In genomic region chr13:114282143-114282685, GRCh38 we compare ENCODE assay signal across 8 cellular contexts. TPM values are rescaled to one million over a fixed set of nuclear protein-coding genes. Genes with fewer than 3 reads are reported as not detected.
DNase-seq lines count a peak whose midpoint lies in the region; ATAC-seq, FAIRE-seq and TF ChIP-seq lines count a peak whose summit lies in the region.

No MANE protein-coding gene starts in this region.

- H3K4me1 ChIP-seq in HEK293 (ENCODE audit: control insufficient read depth, insufficient read depth, low read length) (no peaks in the 10 kb centered on the region), mesodermal cell (ENCODE audit: control insufficient read depth, insufficient read depth, low read length, poor library complexity, severe bottlenecking) (peaks cover 19% of the 10 kb centered on the region)

- H3K36me3 ChIP-seq in HEK293 (ENCODE audit: control insufficient read depth in 2 of 2, insufficient read depth in 1 of 2, low read length in 2 of 2) (peaks cover 15 to 31% of the 10 kb centered on the region in 2 experiments; a peak in 2 of 3 replicates), mesodermal cell (ENCODE audit: control insufficient read depth, insufficient read depth, low read length) (peaks cover 41% of the 10 kb centered on the region)

- DNase-seq in NCI-H1048 (lab: John Stamatoyannopoulos, UW) (peak; percentile 9), GM12891 (ENCODE audit: insufficient read length, low spot score) (no peak)
- peak; percentile 76 for DNase-seq in activated CD4-positive, alpha-beta T cell treated with anti-CD3 and anti-CD28 coated beads, Interleukin-2, amount 10 ng/mL, durations not matched to agents 7 days and 5 days
- no peak for DNase-seq in effector memory CD8-positive, alpha-beta T cell
- DNase-seq in stimulated activated CD8-positive, alpha-beta memory T cell treated with anti-CD3 and anti-CD28 coated beads, Interleukin-4, amount 100 ng/mL, for 48 hours = peak; percentile 54

- H3K4me3 ChIP-seq in GM08714 (ENCODE audit: low read length) (peak overlapping the region; percentile 88), HEK293 (ENCODE audit: low read depth, low read length) (peak overlapping the region; percentile 65), mesodermal cell (ENCODE audit: extremely low read depth, insufficient read depth, low read length, poor library complexity, severe bottlenecking) (peak overlapping the region; percentile 69)

- H3K27ac Mint-ChIP-seq in activated CD4-positive, alpha-beta T cell treated with anti-CD3 and anti-CD28 coated beads, Interleukin-2, amount 10 ng/mL, durations not matched to agents 7 days and 5 days = peak overlapping the region; percentile 96
- H3K27ac Mint-ChIP-seq in effector memory CD8-positive, alpha-beta T cell = peak overlapping the region; percentile 95 to 97

- 0 to 1% methylated on average over 29 to 30 of the region's 41 CpGs for WGBS in mesodermal cell (ENCODE audit: insufficient coverage in 2 of 2), 2 experiments

- peaks cover 45% of the 10 kb centered on the region for H3K36me3 Mint-ChIP-seq in activated CD4-positive, alpha-beta T cell treated with anti-CD3 and anti-CD28 coated beads, Interleukin-2, amount 10 ng/mL, durations not matched to agents 7 days and 5 days (ENCODE audit: low read depth)
- H3K36me3 Mint-ChIP-seq in effector memory CD8-positive, alpha-beta T cell (ENCODE audit: insufficient read depth) = peaks cover 46% of the 10 kb centered on the region

- TF ChIP-seq POLR2A in GM12891 (IDR thresholded peaks at IDR 0.05; ENCODE audit: low read depth, low read length) = no peak

- ATAC-seq in effector memory CD8-positive, alpha-beta T cell (replicated peaks) = peak; percentile 64

- peak overlapping the region; percentile 81 for H3K4me3 Mint-ChIP-seq in activated CD4-positive, alpha-beta T cell treated with anti-CD3 and anti-CD28 coated beads, Interleukin-2, amount 10 ng/mL, durations not matched to agents 7 days and 5 days
- peak overlapping the region; percentile 87 to 93 for H3K4me3 Mint-ChIP-seq in effector memory CD8-positive, alpha-beta T cell

- H3K27me3 Mint-ChIP-seq in activated CD4-positive, alpha-beta T cell treated with anti-CD3 and anti-CD28 coated beads, Interleukin-2, amount 10 ng/mL, durations not matched to agents 7 days and 5 days = no peaks in the 10 kb centered on the region
- no peaks in the 10 kb centered on the region for H3K27me3 Mint-ChIP-seq in effector memory CD8-positive, alpha-beta T cell

- peaks cover 58% of the 10 kb centered on the region for H3K4me1 Mint-ChIP-seq in activated CD4-positive, alpha-beta T cell treated with anti-CD3 and anti-CD28 coated beads, Interleukin-2, amount 10 ng/mL, durations not matched to agents 7 days and 5 days
- H3K4me1 Mint-ChIP-seq in effector memory CD8-positive, alpha-beta T cell (ENCODE audit: low read depth in 2 of 2) = peaks cover 25 to 40% of the 10 kb centered on the region in 2 donors

- TF ChIP-seq CTCF in HEK293 (tag by site-specific recombination; IDR thresholded peaks at IDR 0.05) = no peak

- H3K27ac ChIP-seq in HEK293 (ENCODE audit: extremely low read depth, low read depth, low read length) = peak overlapping the region; percentile 80
- peak overlapping the region; percentile 98 for H3K27ac ChIP-seq in mesodermal cell (ENCODE audit: low read depth, low read length, severe bottlenecking)

- POLR2A ChIA-PET in HEK293 (lab: Yijun Ruan, JAX) = interaction anchor here (0.5 to 1.4 kb wide), 10 partner anchors 9 to 789 kb away, joined by 3 to 5 read pairs (median 4); partner anchors contain the start of gene CHAMP1
- POLR2A ChIA-PET in activated CD4-positive, alpha-beta T cell treated with anti-CD3 and anti-CD28 coated beads, Interleukin-2, amount 10 ng/mL, durations not matched to agents 7 days and 5 days (lab: Charles Lee) = no interaction called here

- FAIRE-seq in GM12891 (lab: Jason Lieb, UNC) = no peak

- CTCF ChIA-PET in HEK293 (lab: Yijun Ruan, JAX) = interaction anchor here (0.6 kb wide), 1 partner anchor 29 kb away, joined by 3 read pairs; no protein-coding TSS in a partner anchor
- CTCF ChIA-PET in activated CD4-positive, alpha-beta T cell treated with anti-CD3 and anti-CD28 coated beads, Interleukin-2, amount 10 ng/mL, durations not matched to agents 7 days and 5 days (lab: Charles Lee) = interaction anchor here (0.8 to 1.3 kb wide), 2 partner anchors 28 to 39 kb away, joined by 3 read pairs; no protein-coding TSS in a partner anchor

- H3K9me3 Mint-ChIP-seq in activated CD4-positive, alpha-beta T cell treated with anti-CD3 and anti-CD28 coated beads, Interleukin-2, amount 10 ng/mL, durations not matched to agents 7 days and 5 days = no peaks in the 10 kb centered on the region
- no peaks in the 10 kb centered on the region for H3K9me3 Mint-ChIP-seq in effector memory CD8-positive, alpha-beta T cell

- no peaks in the 10 kb centered on the region for H3K9me3 ChIP-seq in HEK293 (ENCODE audit: control insufficient read depth, insufficient read depth, low read depth, low read length)
- H3K9me3 ChIP-seq in mesodermal cell (ENCODE audit: control insufficient read depth, low read length) = no peaks in the 10 kb centered on the region

TF ChIP-seq in HEK293, 187 proteins besides CTCF, POLR2A, EP300 and RAD21 (continues in another document):
- TF ChIP-seq ZNF140 (tag by site-specific recombination; IDR thresholded peaks at IDR 0.05) (no peak), ZNF16 (tag by site-specific recombination; IDR thresholded peaks at IDR 0.05; ENCODE audit: low read depth) (no peak), ZNF48 (tag by site-specific recombination; IDR thresholded peaks at IDR 0.05) (no peak), ZSCAN16 (tag by site-specific recombination; IDR thresholded peaks at IDR 0.05) (no peak), ZNF449 (tag by site-specific recombination; IDR thresholded peaks at IDR 0.05) (0 out of 2 replicates have a peak, but pooled peaks have one; percentile 22), ZNF37A (tag by site-specific recombination; IDR thresholded peaks at IDR 0.05) (no peak), ZNF596 (tag by site-specific recombination; IDR thresholded peaks at IDR 0.05) (no peak)

TF ChIP-seq in GM12891, 5 proteins besides CTCF, POLR2A, EP300 and RAD21:
- TF ChIP-seq POU2F2 (IDR thresholded peaks at IDR 0.05; ENCODE audit: low read depth, low read length) = no peak

RNA-seq across cellular contexts. Expression of gene UPF3A, which starts 0.8 kb away (rescaled TPM):
- 10 to 100 TPM; 55.1 to 62.1 TPM for total RNA-seq in activated CD4-positive, alpha-beta T cell treated with anti-CD3 and anti-CD28 coated beads, Interleukin-2, amount 10 ng/mL, durations not matched to agents 7 days and 5 days
- 69.7 TPM for polyA plus RNA-seq in mesodermal cell (2013, experiment 1 of 2)
- 74.9 TPM for polyA plus RNA-seq in mesodermal cell (2013, experiment 2 of 2)
- polyA plus RNA-seq in GM12891 (2012; ENCODE audit: low read depth, missing spikeins) = 38.1 TPM

RNA-seq across cellular contexts. Expression of gene CHAMP1, which starts 32.1 kb away (rescaled TPM):
- 10 to 100 TPM; 31.9 to 34.8 TPM for total RNA-seq in activated CD4-positive, alpha-beta T cell treated with anti-CD3 and anti-CD28 coated beads, Interleukin-2, amount 10 ng/mL, durations not matched to agents 7 days and 5 days
- polyA plus RNA-seq in mesodermal cell (2013, experiment 1 of 2) = 25.3 TPM
- 27.1 TPM for polyA plus RNA-seq in mesodermal cell (2013, experiment 2 of 2)
- 16.4 TPM for polyA plus RNA-seq in GM12891 (2012; ENCODE audit: low read depth, missing spikeins)

RNA-seq across cellular contexts. Expression of gene CDC16, which starts 47.5 kb away (rescaled TPM):
- 10 to 100 TPM; 81.6 to 85.4 TPM for total RNA-seq in activated CD4-positive, alpha-beta T cell treated with anti-CD3 and anti-CD28 coated beads, Interleukin-2, amount 10 ng/mL, durations not matched to agents 7 days and 5 days
- 66.3 TPM for polyA plus RNA-seq in mesodermal cell (2013, experiment 1 of 2)
- polyA plus RNA-seq in mesodermal cell (2013, experiment 2 of 2) = 57.1 TPM
- polyA plus RNA-seq in GM12891 (2012; ENCODE audit: low read depth, missing spikeins) = 37.0 TPM

Comparison
In these comparisons a context has a peak if more than half of its experiments do, and no peak if none do; other contexts are left out.
1. DNase-seq: peak in NCI-H1048 (single experiment), activated CD4-positive, alpha-beta T cell treated with anti-CD3 and anti-CD28 coated beads, Interleukin-2, amount 10 ng/mL, durations not matched to agents 7 days and 5 days (single experiment) and stimulated activated CD8-positive, alpha-beta memory T cell treated with anti-CD3 and anti-CD28 coated beads, Interleukin-4, amount 100 ng/mL, for 48 hours (single experiment); none in effector memory CD8-positive, alpha-beta T cell (0 of 3) and GM12891 (single experiment).
2. Peak in every context shown above with its lines, with median percentiles within 50 percentile points of each other: H3K4me3 ChIP-seq.